ENCODE assay signal across 8 cellular contexts in the genomic region with DNA sequence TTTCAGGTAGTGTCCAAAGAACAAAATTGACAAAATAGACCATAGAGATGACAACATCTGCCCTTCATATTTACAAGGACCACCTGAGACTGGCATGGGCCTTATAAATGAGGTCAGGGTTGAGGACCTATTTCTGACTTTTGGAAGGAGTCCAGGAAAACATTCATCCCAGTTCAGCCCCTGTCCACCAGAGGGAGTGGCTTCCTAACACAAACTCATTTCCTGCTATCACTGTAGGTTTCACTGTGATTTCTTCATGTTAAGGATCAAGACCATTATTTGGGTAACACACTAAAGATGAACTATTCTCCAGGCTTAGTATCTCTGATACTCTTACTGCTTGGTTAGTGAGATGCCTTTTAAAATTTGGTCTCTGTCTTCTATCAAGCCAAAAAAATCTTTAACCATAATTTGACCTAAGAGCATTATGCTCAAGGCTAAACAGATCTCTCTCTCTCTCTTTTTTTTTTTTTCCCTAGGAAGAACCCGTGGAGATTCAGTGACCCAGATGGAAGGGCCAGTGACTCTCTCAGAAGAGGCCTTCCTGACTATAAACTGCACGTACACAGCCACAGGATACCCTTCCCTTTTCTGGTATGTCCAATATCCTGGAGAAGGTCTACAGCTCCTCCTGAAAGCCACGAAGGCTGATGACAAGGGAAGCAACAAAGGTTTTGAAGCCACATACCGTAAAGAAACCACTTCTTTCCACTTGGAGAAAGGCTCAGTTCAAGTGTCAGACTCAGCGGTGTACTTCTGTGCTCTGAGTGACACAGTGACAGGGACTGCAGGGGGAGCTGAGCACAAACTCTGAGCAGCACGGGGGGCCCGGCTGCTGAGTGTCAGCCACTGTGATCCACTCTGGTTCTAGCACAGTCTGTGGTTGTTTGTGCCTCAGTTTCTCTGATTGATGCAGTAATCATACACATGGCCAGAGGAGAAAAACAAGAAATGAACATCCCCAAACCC.
DNase-seq lines count a peak whose midpoint lies in the region; ATAC-seq and TF ChIP-seq lines count a peak whose summit lies in the region.

No MANE protein-coding gene starts in this region.

- H3K36me3 ChIP-seq in right lobe of liver: no peaks in the 10 kb centered on the region

- H3K27ac Mint-ChIP-seq in activated naive CD8-positive, alpha-beta T cell treated with anti-CD3 and anti-CD28 coated beads for 36 hours: peak overlapping the region; percentile 83

- DNase-seq in SIG-M5 treated with dmso at 0.1 percent for 504 hours (lab: John Stamatoyannopoulos, UW; ENCODE audit: unreplicated experiment) (peak; percentile 5), SIG-M5 (lab: John Stamatoyannopoulos, UW) (no peak), NCI-H82 treated with DMSO at 0.1 percent for 48 hours (lab: John Stamatoyannopoulos, UW; ENCODE audit: unreplicated experiment) (peak; percentile 78), right lobe of liver (no peak), NCI-H345 (lab: John Stamatoyannopoulos, UW) (no peak)
- peak; percentile 12 for DNase-seq in activated naive CD8-positive, alpha-beta T cell treated with anti-CD3 and anti-CD28 coated beads for 36 hours

- H3K9me3 ChIP-seq in right lobe of liver: no peaks in the 10 kb centered on the region

- H3K36me3 Mint-ChIP-seq in activated naive CD8-positive, alpha-beta T cell treated with anti-CD3 and anti-CD28 coated beads for 36 hours: no peaks in the 10 kb centered on the region

- intact Hi-C loops in right lobe of liver (cut with DNase I): no loop called here

- peak; percentile 51 to 76 (median 68) for ATAC-seq in right lobe of liver
- no peak for ATAC-seq in HG02678 (IDR thresholded peaks at IDR 0.05; ENCODE audit: unreplicated experiment)
- ATAC-seq in HG03354 (IDR thresholded peaks at IDR 0.05; ENCODE audit: poor library complexity, severe bottlenecking, unreplicated experiment): no peak

- no peaks in the 10 kb centered on the region for H3K9me3 Mint-ChIP-seq in activated naive CD8-positive, alpha-beta T cell treated with anti-CD3 and anti-CD28 coated beads for 36 hours

- H3K4me1 Mint-ChIP-seq in activated naive CD8-positive, alpha-beta T cell treated with anti-CD3 and anti-CD28 coated beads for 36 hours: peaks cover 21% of the 10 kb centered on the region

- 33% methylated on average over 6 of the region's 7 CpGs for WGBS in right lobe of liver (ENCODE audit: insufficient coverage, low coverage, low lambda C conversion rate, missing lambda C conversion rate)

- no peak overlapping the region for H3K4me3 ChIP-seq in right lobe of liver

- H3K27ac ChIP-seq in right lobe of liver: no peak overlapping the region

- H3K4me3 Mint-ChIP-seq in activated naive CD8-positive, alpha-beta T cell treated with anti-CD3 and anti-CD28 coated beads for 36 hours: peak overlapping the region; percentile 73

- H3K27me3 ChIP-seq in right lobe of liver: no peaks in the 10 kb centered on the region

- TF ChIP-seq POLR2A in right lobe of liver (IDR thresholded peaks at IDR 0.05): no peak

- no peaks in the 10 kb centered on the region for H3K4me1 ChIP-seq in right lobe of liver

- TF ChIP-seq CTCF in right lobe of liver (IDR thresholded peaks at IDR 0.05): peak; percentile 18 to 49 (median 42)

- no peaks in the 10 kb centered on the region for H3K27me3 Mint-ChIP-seq in activated naive CD8-positive, alpha-beta T cell treated with anti-CD3 and anti-CD28 coated beads for 36 hours

Comparison
In these comparisons a context has a peak if more than half of its experiments do, and no peak if none do; other contexts are left out.
1. DNase-seq: peak in SIG-M5 treated with dmso at 0.1 percent for 504 hours (single experiment), NCI-H82 treated with DMSO at 0.1 percent for 48 hours (single experiment) and activated naive CD8-positive, alpha-beta T cell treated with anti-CD3 and anti-CD28 coated beads for 36 hours (single experiment); none in SIG-M5 (single experiment), right lobe of liver (0 of 3) and NCI-H345 (single experiment).
2. ATAC-seq: peak in right lobe of liver (4 of 4); none in HG02678 (single experiment) and HG03354 (single experiment).